17 cellular contexts compared by ENCODE assay signal in genomic region chr11:133038850-133039249, GRCh38.
"Had no signal": no experiment of that assay in that cellular context is flagged by ENCODE, and none has a peak within 500 bp of the region (broad histone marks: within the 10 kb centered on the region; RNA-seq: fewer than 3 reads in every experiment).

No MANE protein-coding gene starts in this region.

- H3K36me3 ChIP-seq: lower lobe of right lung, prostate gland had no signal

- H3K9me3 ChIP-seq: lower lobe of right lung, prostate gland, testis had no signal

- DNase-seq: activated CD4-positive, alpha-beta T cell treated with anti-CD3 and anti-CD28 coated beads, Interleukin-2, amount 10 ng/mL, durations not matched to agents 24 days and 14 days; activated CD8-positive, alpha-beta memory T cell treated with anti-CD3 and anti-CD28 coated beads for 24 hours; activated naive CD4-positive, alpha-beta T cell treated with anti-CD3 and anti-CD28 coated beads for 36 hours; effector memory CD4-positive, alpha-beta T cell; glutamatergic neuron; immature natural killer cell; lower lobe of right lung; naive thymus-derived CD4-positive, alpha-beta T cell; nucleus accumbens; stimulated activated CD4-positive, alpha-beta T cell treated with anti-CD3 and anti-CD28 coated beads, Interleukin-12 subunit alpha, Interleukin-12 subunit beta, amount 100 ng/mL, for 4 hours; stimulated activated CD4-positive, alpha-beta T cell treated with anti-CD3 and anti-CD28 coated beads, Interleukin-2, amount 100 ng/mL, for 48 hours; stimulated activated naive CD4-positive, alpha-beta T cell treated with Interleukin-2 at 50 U/mL for 16 hours; T-helper 17 cell; testis had no signal

- H3K4me3 ChIP-seq: lower lobe of right lung, prostate gland, testis had no signal

- ATAC-seq: lower lobe of right lung; naive thymus-derived CD4-positive, alpha-beta T cell; sciatic nerve; T-helper 17 cell; WTC11 had no signal

- H3K4me1 ChIP-seq: lower lobe of right lung, prostate gland, testis had no signal

- H3K27ac ChIP-seq: lower lobe of right lung, prostate gland, testis had no signal

- H3K27me3 ChIP-seq: testis had no signal
